In the genomic region with DNA sequence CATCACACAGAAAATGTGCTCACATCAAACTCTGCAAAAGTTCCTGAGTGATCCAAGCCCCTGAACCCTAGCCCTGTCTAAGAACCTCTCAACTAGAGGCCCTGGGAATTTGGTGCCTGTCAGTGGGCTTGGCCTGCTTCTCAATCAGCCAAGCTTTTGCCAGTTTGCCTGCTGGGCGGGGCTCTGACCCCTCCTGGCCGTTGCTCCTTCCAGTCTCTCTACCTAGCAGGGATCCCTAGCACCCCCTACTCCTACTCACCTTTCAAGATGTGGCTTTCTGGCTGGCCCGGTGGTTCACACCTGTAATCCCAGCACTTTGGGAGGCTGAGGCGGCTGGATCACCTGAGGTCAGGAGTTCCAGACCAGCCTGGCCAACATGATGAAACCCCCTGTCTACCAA, we compare ENCODE assay signal across 32 cellular contexts. TPM values are rescaled to one million over a fixed set of nuclear protein-coding genes. Genes with fewer than 3 reads are reported as not detected.
"Had no signal": no experiment of that assay in that cellular context is flagged by ENCODE, and none has a peak within 500 bp of the region (broad histone marks: within the 10 kb centered on the region; RNA-seq: fewer than 3 reads in every experiment).

No MANE protein-coding gene starts in this region.

- DNase-seq: activated B cell treated with CpG ODN at 0.5 μM for 24 hours; activated CD4-positive, alpha-beta T cell treated with anti-CD3 and anti-CD28 coated beads for 1 hour; activated CD4-positive, alpha-beta T cell treated with anti-CD3 and anti-CD28 coated beads, Interleukin-2, amount 10 ng/mL, durations not matched to agents 24 days and 14 days; activated CD4-positive, alpha-beta T cell treated with anti-CD3 and anti-CD28 coated beads, Interleukin-2, amount 50 U/mL, for 48 hours; activated CD8-positive, alpha-beta memory T cell treated with anti-CD3 and anti-CD28 coated beads, Interleukin-2, amount 10 ng/mL, durations not matched to agents 7 days and 5 days; activated effector memory CD4-positive, alpha-beta T cell treated with anti-CD3 and anti-CD28 coated beads, Interleukin-2, amount 50 U/mL, for 16 hours; activated naive CD4-positive, alpha-beta T cell treated with Interleukin-2 at 50 U/mL for 16 hours; activated naive CD8-positive, alpha-beta T cell treated with anti-CD3 and anti-CD28 coated beads, Interleukin-2, amount 50 U/mL, for 24 hours; activated T-cell treated with anti-CD3 and anti-CD28 coated beads, Interleukin-2, amount 50 U/mL, for 4 hours; amniotic stem cell; body of pancreas; central memory CD4-positive, alpha-beta T cell; NCI-H1092 treated with DMSO at 0.1 percent for 48 hours; NCI-H1417 treated with DMSO at 0.1 percent for 48 hours; NCI-H1694; NCI-H2029; NCI-H2107; NCI-H2171 treated with DMSO at 0.1 percent for 48 hours; NCI-H226; NCI-H526 treated with DMSO at 0.1 percent for 48 hours; NK-92 treated with Interleukin-12 subunit alpha and Interleukin-12 subunit beta, amount 100 ng/mL, for 24 hours; PC-3; SHP77 treated with DMSO at 0.1 percent for 48 hours; T-helper 9 cell had no signal

- H3K36me3 ChIP-seq: ascending aorta had no signal

- H3K4me3 ChIP-seq: ascending aorta, body of pancreas had no signal

- H3K4me3 Mint-ChIP-seq: activated B cell treated with CpG ODN at 0.5 μM for 24 hours; activated CD8-positive, alpha-beta memory T cell treated with anti-CD3 and anti-CD28 coated beads, Interleukin-2, amount 10 ng/mL, durations not matched to agents 7 days and 5 days had no signal

- ATAC-seq: activated CD8-positive, alpha-beta memory T cell treated with anti-CD3 and anti-CD28 coated beads, Interleukin-2, amount 10 ng/mL, durations not matched to agents 7 days and 5 days; activated naive CD4-positive, alpha-beta T cell treated with anti-CD3 and anti-CD28 coated beads, Interleukin-2, amount 50 U/mL, for 72 hours; activated naive CD8-positive, alpha-beta T cell treated with anti-CD3 and anti-CD28 coated beads, Interleukin-2, amount 50 U/mL, for 24 hours; activated T-cell treated with anti-CD3 and anti-CD28 coated beads, Interleukin-2, amount 50 U/mL, for 4 hours; body of pancreas; PC-3 had no signal

- H3K27ac Mint-ChIP-seq: activated B cell treated with CpG ODN at 0.5 μM for 24 hours; activated CD4-positive, alpha-beta T cell treated with anti-CD3 and anti-CD28 coated beads, Interleukin-2, amount 10 ng/mL, durations not matched to agents 24 days and 14 days; activated CD8-positive, alpha-beta memory T cell treated with anti-CD3 and anti-CD28 coated beads, Interleukin-2, amount 10 ng/mL, durations not matched to agents 7 days and 5 days; activated naive CD4-positive, alpha-beta T cell treated with anti-CD3 and anti-CD28 coated beads, Interleukin-2, amount 50 U/mL, for 72 hours; activated naive CD8-positive, alpha-beta T cell treated with anti-CD3 and anti-CD28 coated beads, Interleukin-2, amount 50 U/mL, for 24 hours; T-helper 1 cell treated with Interleukin-12 subunit alpha and Interleukin-12 subunit beta and Interleukin-4 antibody, amounts not matched to agents 30 μg/mL and 1 μg/mL, for 36 hours had no signal

- H3K9ac ChIP-seq: KMS-11 had no signal

- H3K27ac ChIP-seq: ascending aorta, body of pancreas, KMS-11 had no signal

- H3K9me3 ChIP-seq: ascending aorta, body of pancreas had no signal

- H3K36me3 Mint-ChIP-seq: activated CD8-positive, alpha-beta memory T cell treated with anti-CD3 and anti-CD28 coated beads, Interleukin-2, amount 10 ng/mL, durations not matched to agents 7 days and 5 days; activated naive CD4-positive, alpha-beta T cell treated with anti-CD3 and anti-CD28 coated beads, Interleukin-2, amount 50 U/mL, for 72 hours had no signal

- H3K9me3 Mint-ChIP-seq: activated B cell treated with CpG ODN at 0.5 μM for 24 hours; activated CD4-positive, alpha-beta T cell treated with anti-CD3 and anti-CD28 coated beads, Interleukin-2, amount 10 ng/mL, durations not matched to agents 24 days and 14 days; activated naive CD4-positive, alpha-beta T cell treated with anti-CD3 and anti-CD28 coated beads, Interleukin-2, amount 50 U/mL, for 72 hours; activated naive CD8-positive, alpha-beta T cell treated with anti-CD3 and anti-CD28 coated beads, Interleukin-2, amount 50 U/mL, for 24 hours; activated T-cell treated with anti-CD3 and anti-CD28 coated beads, Interleukin-2, amount 50 U/mL, for 4 hours; T-helper 1 cell treated with Interleukin-12 subunit alpha and Interleukin-12 subunit beta and Interleukin-4 antibody, amounts not matched to agents 30 μg/mL and 1 μg/mL, for 36 hours had no signal

RNA-seq across cellular contexts. Expression of a gene that starts 2.1 kb away (rescaled TPM):
- total RNA-seq: activated B cell treated with CpG ODN at 0.5 μM for 24 hours, ascending aorta had no signal

RNA-seq across cellular contexts. Expression of a gene that starts 42.1 kb away (rescaled TPM):
- total RNA-seq: activated B cell treated with CpG ODN at 0.5 μM for 24 hours; activated CD4-positive, alpha-beta T cell treated with anti-CD3 and anti-CD28 coated beads, Interleukin-2, amount 10 ng/mL, durations not matched to agents 24 days and 14 days; activated CD8-positive, alpha-beta memory T cell treated with anti-CD3 and anti-CD28 coated beads, Interleukin-2, amount 10 ng/mL, durations not matched to agents 7 days and 5 days; activated naive CD4-positive, alpha-beta T cell treated with anti-CD3 and anti-CD28 coated beads, Interleukin-2, amount 50 U/mL, for 72 hours; activated T-cell treated with anti-CD3 and anti-CD28 coated beads, Interleukin-2, amount 50 U/mL, for 4 hours; ascending aorta; body of pancreas; bronchial epithelial cell; MCF 10A; NCI-H460; PC-3; SK-MEL-5 had no signal
